19 cellular contexts compared by ENCODE assay signal in the genomic region with DNA sequence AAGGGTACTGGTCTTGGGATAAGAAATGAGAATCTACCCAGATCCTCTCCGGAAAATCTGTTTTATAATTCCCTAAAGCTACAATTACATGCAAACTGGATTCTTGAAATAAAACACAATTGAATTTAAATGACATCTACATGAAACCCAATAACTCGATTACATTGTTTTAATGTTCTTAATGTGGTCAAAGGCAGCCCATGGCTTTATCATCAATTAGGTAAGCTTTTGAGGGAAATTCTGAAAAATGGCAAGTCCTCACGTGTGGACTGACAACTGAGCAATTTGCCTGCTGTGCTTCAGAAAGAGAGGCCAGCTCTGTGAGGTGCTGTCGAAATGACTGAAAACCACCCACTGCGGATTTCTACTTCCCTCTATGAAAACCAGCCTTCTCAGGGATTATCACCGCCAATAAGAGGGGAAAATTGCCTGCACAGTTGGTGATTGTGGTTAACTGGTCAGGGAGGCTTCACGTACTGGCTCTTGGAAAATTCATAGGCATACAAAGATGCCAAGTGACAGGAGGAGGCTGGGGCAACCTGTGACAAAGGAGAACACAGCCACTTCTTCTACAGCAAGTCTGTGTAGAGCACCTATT.
"Had no signal": no experiment of that assay in that cellular context is flagged by ENCODE, and none has a peak within 500 bp of the region (broad histone marks: within the 10 kb centered on the region; RNA-seq: fewer than 3 reads in every experiment).

No MANE protein-coding gene starts in this region.

- DNase-seq: activated CD4-positive, alpha-beta T cell treated with anti-CD3 and anti-CD28 coated beads, Interleukin-2, amount 10 ng/mL, durations not matched to agents 7 days and 5 days; activated CD8-positive, alpha-beta T cell treated with anti-CD3 and anti-CD28 coated beads, Interleukin-2, amount 10 ng/mL, durations not matched to agents 7 days and 5 days; activated naive CD4-positive, alpha-beta T cell treated with anti-CD3 and anti-CD28 coated beads for 36 hours; activated naive CD8-positive, alpha-beta T cell treated with anti-CD3 and anti-CD28 coated beads, Interleukin-2, amount 50 U/mL, for 24 hours; activated T-cell treated with anti-CD3 and anti-CD28 coated beads, Interleukin-2, amount 50 U/mL, for 4 hours; anterior cingulate cortex; brain microvascular endothelial cell; cortex of kidney; gastrocnemius medialis; head of caudate nucleus; kidney; left ventricle myocardium superior; nephron progenitor cell; right cardiac atrium; stimulated activated naive CD8-positive, alpha-beta T cell treated with anti-CD3 and anti-CD28 coated beads, Interleukin-15, Interleukin-2, amounts not matched to agents 100 U/mL and 50 U/mL, for 24 hours; T1000 had no signal

- H3K9me3 ChIP-seq: gastrocnemius medialis, prostate gland had no signal

- H3K36me3 ChIP-seq: brain microvascular endothelial cell, gastrocnemius medialis, prostate gland, tibial nerve had no signal

- H3K4me3 ChIP-seq: gastrocnemius medialis, prostate gland, tibial nerve had no signal

- ATAC-seq: activated CD8-positive, alpha-beta T cell treated with anti-CD3 and anti-CD28 coated beads, Interleukin-2, amount 10 ng/mL, durations not matched to agents 7 days and 5 days; activated naive CD8-positive, alpha-beta T cell treated with anti-CD3 and anti-CD28 coated beads, Interleukin-2, amount 50 U/mL, for 24 hours; activated T-cell treated with anti-CD3 and anti-CD28 coated beads, Interleukin-2, amount 50 U/mL, for 4 hours; esophagus mucosa; gastrocnemius medialis; left ventricle myocardium superior; right cardiac atrium; stimulated activated naive CD8-positive, alpha-beta T cell treated with anti-CD3 and anti-CD28 coated beads, Interleukin-15, Interleukin-2, amounts not matched to agents 100 U/mL and 50 U/mL, for 24 hours had no signal

- H3K4me1 ChIP-seq: gastrocnemius medialis, prostate gland, tibial nerve had no signal

- H3K27me3 ChIP-seq: brain microvascular endothelial cell, gastrocnemius medialis had no signal

- H3K27ac ChIP-seq: brain microvascular endothelial cell, gastrocnemius medialis, prostate gland, tibial nerve had no signal
